10 cellular contexts compared by ENCODE assay signal in genomic region chr5:172010278-172010677, GRCh38. TPM values are rescaled to one million over a fixed set of nuclear protein-coding genes. Genes with fewer than 3 reads are reported as not detected.
DNase-seq lines count a peak whose midpoint lies in the region; ATAC-seq and TF ChIP-seq lines count a peak whose summit lies in the region.
"Had no signal": no experiment of that assay in that cellular context is flagged by ENCODE, and none has a peak within 500 bp of the region (broad histone marks: within the 10 kb centered on the region; RNA-seq: fewer than 3 reads in every experiment).

No MANE protein-coding gene starts in this region.

- no peaks in the 10 kb centered on the region for H3K9me3 ChIP-seq in upper lobe of left lung

- TF ChIP-seq EP300 in upper lobe of left lung (IDR thresholded peaks at IDR 0.05) = no peak

- TF ChIP-seq CTCF in GM06990 (IDR thresholded peaks at IDR 0.05; ENCODE audit: insufficient read depth, low read length, poor library complexity, severe bottlenecking) = peak; percentile 3
- TF ChIP-seq CTCF in upper lobe of left lung (IDR thresholded peaks at IDR 0.05) = no peak

- peak; percentile 48 for DNase-seq in Caki2 (ENCODE audit: low read depth)
- DNase-seq in GM06990 (ENCODE audit: extremely low read depth, insufficient read length) = no peak
- peak; percentile 66 for DNase-seq in OCI-M1 (lab: John Stamatoyannopoulos, UW)
- DNase-seq in erythroblast (lab: John Stamatoyannopoulos, UW) = peak; percentile 30 to 39
- DNase-seq in globus pallidus (ENCODE audit: low spot score) = no peak
- no peak for DNase-seq in upper lobe of left lung
- DNase-seq: activated CD8-positive, alpha-beta memory T cell treated with anti-CD3 and anti-CD28 coated beads, Interleukin-2, amount 50 U/mL, for 4 hours; posterior cingulate gyrus had no signal

- no peak overlapping the region for H3K27ac ChIP-seq in upper lobe of left lung

- in situ Hi-C loops in Caki2 (cut with HindIII; ENCODE audit: low pct_unique_long_range_greater_than_20kb, low sequenced_read_pairs) = no loop called here

- H3K4me3 ChIP-seq in GM06990 (replicated peaks; ENCODE audit: low read depth, low read length) (no peak overlapping the region), upper lobe of left lung (no peak overlapping the region)

- no peak for ATAC-seq in HG03520 (IDR thresholded peaks at IDR 0.05; ENCODE audit: unreplicated experiment)
- no peak for ATAC-seq in upper lobe of left lung (ENCODE audit: low FRiP score in 2 of 2)
- ATAC-seq in GM21825 (IDR thresholded peaks at IDR 0.05; ENCODE audit: unreplicated experiment) = no peak

- 54 to 60% methylated on average over 2 of the region's 2 CpGs for WGBS in upper lobe of left lung, 2 donors

- TF ChIP-seq POLR2A in erythroblast (IDR thresholded peaks at IDR 0.05; ENCODE audit: low read length) (no peak), upper lobe of left lung (IDR thresholded peaks at IDR 0.05) (no peak)

- peaks cover 1 to 11% (median 6%) of the 10 kb centered on the region in 4 donors for H3K4me1 ChIP-seq in upper lobe of left lung

- H3K36me3 ChIP-seq in GM06990 (ENCODE audit: control insufficient read depth, insufficient read depth, low read length) = no peaks in the 10 kb centered on the region
- H3K36me3 ChIP-seq in upper lobe of left lung = no peaks in the 10 kb centered on the region

- H3K27me3 ChIP-seq in GM06990 (replicated peaks; ENCODE audit: control insufficient read depth, insufficient read depth, low read length) (no peaks in the 10 kb centered on the region), upper lobe of left lung (no peaks in the 10 kb centered on the region)

RNA-seq across cellular contexts. Expression of gene FBXW11, which starts 3.8 kb away (rescaled TPM):
- 51.2 and 53.5 TPM in 2 replicates for total RNA-seq in Caki2 (2014; rRNA removed; shearing (Covaris generic); ENCODE audit: low replicate concordance)
- 10 to 100 TPM; 37.2 to 80.0 (median 48.9) TPM for total RNA-seq in upper lobe of left lung

Comparison
In these comparisons a context has a peak if more than half of its experiments do, and no peak if none do; other contexts are left out.
1. DNase-seq: peak in Caki2 (single experiment), OCI-M1 (single experiment) and erythroblast (2 of 2); none in GM06990 (single experiment), globus pallidus (single experiment) and upper lobe of left lung (0 of 2).